ENCODE assay signal across 16 cellular contexts in genomic region chr6:168609026-168609685, GRCh38.
DNase-seq lines count a peak whose midpoint lies in the region; ATAC-seq and TF ChIP-seq lines count a peak whose summit lies in the region.
"Had no signal": no experiment of that assay in that cellular context is flagged by ENCODE, and none has a peak within 500 bp of the region (broad histone marks: within the 10 kb centered on the region; RNA-seq: fewer than 3 reads in every experiment).

No MANE protein-coding gene starts in this region.

- H3K4me1 ChIP-seq in breast epithelium: no peaks in the 10 kb centered on the region
- H3K4me1 ChIP-seq in esophagus squamous epithelium: peaks cover 5 to 34% (median 6%) of the 10 kb centered on the region in 3 donors
- H3K4me1 ChIP-seq in prostate gland (replicated peaks): no peaks in the 10 kb centered on the region

- CTCF ChIA-PET in MCF 10A (lab: Yijun Ruan, JAX): interaction anchor here (0.6 to 0.9 kb wide), 4 partner anchors 18 to 276 kb away, joined by 3 to 4 read pairs (median 3); no protein-coding TSS in a partner anchor

- intact Hi-C loops in MCF 10A (cut with micrococcal nuclease) (no loop called here), breast epithelium (cut with DNase I; ENCODE audit: low total_unique reads) (no loop called here), esophagus squamous epithelium (cut with DNase I) (no loop called here), prostate gland (cut with DNase I) (loop anchor here (10.0 kb wide), 1 partner anchor 234 kb away; no protein-coding TSS in a partner anchor)

- ATAC-seq in GM19467 (IDR thresholded peaks at IDR 0.05; ENCODE audit: unreplicated experiment): no peak
- ATAC-seq: GM12878, HCT116 had no signal

- TF ChIP-seq POLR2A in breast epithelium (IDR thresholded peaks at IDR 0.05) (no peak), esophagus squamous epithelium (IDR thresholded peaks at IDR 0.05) (no peak), prostate gland (IDR thresholded peaks at IDR 0.05) (no peak)

- H3K4me3 Mint-ChIP-seq in MCF 10A (ENCODE audit: unreplicated experiment) (no peak overlapping the region), immature natural killer cell (no peak overlapping the region)
- H3K4me3 Mint-ChIP-seq: CD8-positive, alpha-beta memory T cell had no signal

- no peak for TF ChIP-seq CTCF in MCF 10A (IDR thresholded peaks at IDR 0.05; ENCODE audit: unreplicated experiment)
- no peak for TF ChIP-seq CTCF in breast epithelium (IDR thresholded peaks at IDR 0.05)
- TF ChIP-seq CTCF in esophagus squamous epithelium (IDR thresholded peaks at IDR 0.05): no peak
- no peak for TF ChIP-seq CTCF in prostate gland (IDR thresholded peaks at IDR 0.05)

- H3K27ac Mint-ChIP-seq in MCF 10A (ENCODE audit: low read depth, unreplicated experiment) (peak overlapping the region; percentile 18), immature natural killer cell (peak overlapping the region in 1 of 6 donors; percentile 41)
- H3K27ac Mint-ChIP-seq: CD8-positive, alpha-beta memory T cell had no signal

- POLR2A ChIA-PET in MCF 10A (lab: Yijun Ruan, JAX): no interaction called here

- H3K27ac ChIP-seq in breast epithelium (no peak overlapping the region), esophagus squamous epithelium (peak overlapping the region; percentile 50 to 73 (median 64)), prostate gland (peak overlapping the region; percentile 61 to 72)
- H3K27ac ChIP-seq: GM23248, HL-60 had no signal

- H3K27me3 ChIP-seq in breast epithelium: no peaks in the 10 kb centered on the region
- no peaks in the 10 kb centered on the region for H3K27me3 ChIP-seq in esophagus squamous epithelium
- no peaks in the 10 kb centered on the region for H3K27me3 ChIP-seq in prostate gland (replicated peaks; ENCODE audit: insufficient read depth)

- H3K36me3 ChIP-seq in breast epithelium: no peaks in the 10 kb centered on the region
- no peaks in the 10 kb centered on the region for H3K36me3 ChIP-seq in esophagus squamous epithelium
- H3K36me3 ChIP-seq in prostate gland: no peaks in the 10 kb centered on the region

- WGBS in esophagus squamous epithelium, 2 donors: 24 to 48% methylated on average over 12 to 13 of the region's 13 CpGs
- WGBS in prostate gland: 27% methylated on average over 13 of the region's 13 CpGs

- peaks cover 14% of the 10 kb centered on the region for H3K27me3 Mint-ChIP-seq in MCF 10A (ENCODE audit: insufficient read depth, unreplicated experiment)
- H3K27me3 Mint-ChIP-seq in immature natural killer cell (ENCODE audit: low read depth in 3 of 3): peaks cover 0 to 4% (median 4%) of the 10 kb centered on the region in 3 donors

- H3K4me3 ChIP-seq in breast epithelium: no peak overlapping the region
- no peak overlapping the region for H3K4me3 ChIP-seq in esophagus squamous epithelium
- no peak overlapping the region for H3K4me3 ChIP-seq in prostate gland
- H3K4me3 ChIP-seq: GM12878, GM23248 had no signal

- H3K9me3 ChIP-seq in breast epithelium (no peaks in the 10 kb centered on the region), esophagus squamous epithelium (no peaks in the 10 kb centered on the region), prostate gland (no peaks in the 10 kb centered on the region)

- H3K9me3 Mint-ChIP-seq in MCF 10A (ENCODE audit: unreplicated experiment) (no peaks in the 10 kb centered on the region), immature natural killer cell (no peaks in the 10 kb centered on the region)

- DNase-seq in MCF 10A (ENCODE audit: unreplicated experiment) (no peak), breast epithelium (ENCODE audit: low spot score in 2 of 2) (no peak), esophagus squamous epithelium (lab: John Stamatoyannopoulos, UW) (no peak), prostate gland (ENCODE audit: low spot score) (peak; percentile 76), RKO (ENCODE audit: low spot score) (no peak), immature natural killer cell (no peak), DMS153 (lab: John Stamatoyannopoulos, UW) (no peak)
- DNase-seq: 8988T; CD8-positive, alpha-beta memory T cell; GDM1; GM23248; NCI-H187 had no signal

- BruUV-seq in MCF 10A (replicated peaks; lab: Mats Ljungman, UMichigan): no TSS peak

- H3K4me1 Mint-ChIP-seq in MCF 10A (ENCODE audit: insufficient read depth, unreplicated experiment): peaks cover 15% of the 10 kb centered on the region
- H3K4me1 Mint-ChIP-seq in immature natural killer cell: peaks cover 0 to 4% of the 10 kb centered on the region in 2 donors
- H3K4me1 Mint-ChIP-seq: CD8-positive, alpha-beta memory T cell had no signal

- H3K36me3 Mint-ChIP-seq in MCF 10A (ENCODE audit: insufficient read depth, unreplicated experiment): no peaks in the 10 kb centered on the region
- no peaks in the 10 kb centered on the region for H3K36me3 Mint-ChIP-seq in immature natural killer cell
- H3K36me3 Mint-ChIP-seq: CD8-positive, alpha-beta memory T cell had no signal

Comparison
In these comparisons a context has a peak if more than half of its experiments do, and no peak if none do; other contexts are left out.
1. H3K27ac ChIP-seq: peak in esophagus squamous epithelium (4 of 4) and prostate gland (2 of 2); none in breast epithelium (0 of 2).